Comparison of ENCODE assay signal across 9 cellular contexts in the genomic region with DNA sequence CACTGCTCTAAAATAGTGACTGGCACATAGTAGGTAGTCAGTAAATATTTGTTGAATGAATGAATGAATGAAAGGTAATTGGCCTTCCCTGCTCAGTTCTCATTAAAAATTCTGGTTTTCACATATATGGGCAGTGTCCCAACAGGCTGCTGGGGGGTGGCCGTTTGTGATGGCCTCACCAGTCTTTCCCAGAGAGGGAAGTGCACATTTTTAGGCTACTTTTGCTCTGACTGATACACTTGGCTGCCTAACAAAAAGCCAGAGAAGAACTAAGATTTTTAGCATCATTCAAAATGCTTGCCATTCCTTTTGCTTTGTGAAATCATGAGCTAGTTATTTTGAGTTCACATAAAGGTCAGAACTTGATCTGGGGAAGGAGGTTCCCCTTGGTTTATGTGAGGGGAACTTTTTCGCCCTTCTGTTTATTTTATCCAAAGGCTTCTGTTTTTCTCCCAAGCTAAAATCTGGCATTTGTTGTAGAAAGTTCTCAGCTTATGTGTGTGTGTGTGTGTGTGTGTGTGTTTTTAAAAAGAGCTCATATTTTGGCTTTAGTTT.
DNase-seq lines count a peak whose midpoint lies in the region; ATAC-seq, FAIRE-seq and TF ChIP-seq lines count a peak whose summit lies in the region.
"Had no signal": no experiment of that assay in that cellular context is flagged by ENCODE, and none has a peak within 500 bp of the region (broad histone marks: within the 10 kb centered on the region; RNA-seq: fewer than 3 reads in every experiment).

No MANE protein-coding gene starts in this region.

- no peaks in the 10 kb centered on the region for H3K36me3 Mint-ChIP-seq in nephron (ENCODE audit: low read depth)

- DNase-seq in AG08395 (ENCODE audit: low spot score) (peak; percentile 95), MV-4-11 (lab: John Stamatoyannopoulos, UW) (peak; percentile 44), endothelial cell of umbilical vein (ENCODE audit: low read depth, low spot score) (peak; percentile 57), NCI-H1092 treated with DMSO at 0.1 percent for 48 hours (lab: John Stamatoyannopoulos, UW) (no peak)
- DNase-seq in activated T-cell treated with anti-CD3 and anti-CD28 coated beads, Interleukin-2, amount 50 U/mL, for 48 hours, result no peak
- DNase-seq: stimulated activated CD4-positive, alpha-beta T cell treated with anti-CD3 and anti-CD28 coated beads, Interleukin-2, amount 100 ng/mL, for 24 hours had no signal

- H3K4me3 Mint-ChIP-seq in nephron, result peak overlapping the region; percentile 27 to 45 (median 40)

- H3K9me1 ChIP-seq in endothelial cell of umbilical vein (replicated peaks; ENCODE audit: control insufficient read depth, extremely low read depth, insufficient read depth, low read length), result no peaks in the 10 kb centered on the region

- no peak overlapping the region for H3K27ac ChIP-seq in endothelial cell of umbilical vein (ENCODE audit: insufficient read depth, low read depth, low read length)

- peak overlapping the region; percentile 5 for H3K9ac ChIP-seq in endothelial cell of umbilical vein (replicated peaks; ENCODE audit: extremely low read depth, insufficient read depth, low read length)

- no peak overlapping the region for H2AFZ ChIP-seq in endothelial cell of umbilical vein (ENCODE audit: low read depth, low read length)

- H3K27me3 Mint-ChIP-seq in nephron (ENCODE audit: low read depth), result no peaks in the 10 kb centered on the region

- no peaks in the 10 kb centered on the region for H3K79me2 ChIP-seq in endothelial cell of umbilical vein (ENCODE audit: control insufficient read depth, insufficient read depth, low read length)

- no TSS peak for BruUV-seq in endothelial cell of umbilical vein (replicated peaks; lab: Mats Ljungman, UMichigan)

- no peak overlapping the region for H3K4me3 ChIP-seq in endothelial cell of umbilical vein (replicated peaks in 1 of 3; ENCODE audit: insufficient read depth in 1 of 3, low read depth in 1 of 3, low read length in 3 of 3)

- POLR2A ChIA-PET in endothelial cell of umbilical vein (lab: Charles Lee), result interaction anchor here (0.7 kb wide), 2 partner anchors 19 to 143 kb away, joined by 3 read pairs; no protein-coding TSS in a partner anchor

- H4K20me1 ChIP-seq in endothelial cell of umbilical vein (replicated peaks; ENCODE audit: control insufficient read depth, extremely low read depth, insufficient read depth, low read length), result no peaks in the 10 kb centered on the region

- ATAC-seq in GM18909 (IDR thresholded peaks at IDR 0.05; ENCODE audit: poor library complexity, unreplicated experiment) (no peak), GM21515 (IDR thresholded peaks at IDR 0.05; ENCODE audit: unreplicated experiment) (no peak)

- peak overlapping the region; percentile 21 for H3K4me2 ChIP-seq in endothelial cell of umbilical vein (ENCODE audit: insufficient read depth, low read length)

- H3K4me1 ChIP-seq in endothelial cell of umbilical vein (ENCODE audit: control insufficient read depth, extremely low read depth, insufficient read depth, low read length), result peaks cover 22% of the 10 kb centered on the region

- TF ChIP-seq CTCF in endothelial cell of umbilical vein (IDR thresholded peaks at IDR 0.05; ENCODE audit: extremely low read depth in 1 of 2, insufficient read depth in 1 of 2, low read depth in 1 of 2, low read length in 2 of 2) (no peak), nephron (IDR thresholded peaks at IDR 0.05; ENCODE audit: unreplicated experiment in 3 of 3) (no peak)

- FAIRE-seq in endothelial cell of umbilical vein (lab: Jason Lieb, UNC), result peak; percentile 70

- H3K9me3 Mint-ChIP-seq in nephron, result no peaks in the 10 kb centered on the region

- CTCF ChIA-PET in endothelial cell of umbilical vein (lab: Charles Lee), result interaction anchor here (0.6 to 1.9 kb wide), 6 partner anchors 13 to 131 kb away, joined by 3 to 7 read pairs (median 3); no protein-coding TSS in a partner anchor

- dilution Hi-C loops in endothelial cell of umbilical vein (cut with MboI; ENCODE audit: extremely low pct_ligation_motif_present, low sequenced_read_pairs), result no loop called here

- peaks cover 22% of the 10 kb centered on the region for H3K4me1 Mint-ChIP-seq in nephron

- H3K27ac Mint-ChIP-seq in nephron, result peak overlapping the region; percentile 96 to 97 (median 97)

- no peaks in the 10 kb centered on the region for H3K9me3 ChIP-seq in endothelial cell of umbilical vein (replicated peaks; ENCODE audit: control insufficient read depth, insufficient read depth, low read length)

- H3K27me3 ChIP-seq in endothelial cell of umbilical vein (ENCODE audit: control insufficient read depth in 2 of 2, insufficient read depth in 2 of 2, low read length in 2 of 2), result no peaks in the 10 kb centered on the region

- intact Hi-C loops in endothelial cell of umbilical vein (cut with micrococcal nuclease), result loop anchor here (2.0 kb wide), 1 partner anchor 17 kb away; no protein-coding TSS in a partner anchor

- H3K36me3 ChIP-seq in endothelial cell of umbilical vein (ENCODE audit: control insufficient read depth in 2 of 2, extremely low read depth in 1 of 2, insufficient read depth in 2 of 2, low read length in 2 of 2), result no peaks in the 10 kb centered on the region

- no peak for TF ChIP-seq POLR2A in endothelial cell of umbilical vein (IDR thresholded peaks at IDR 0.05; ENCODE audit: low read depth, low read length)

TF ChIP-seq in endothelial cell of umbilical vein, 7 proteins besides CTCF, POLR2A, EP300 and RAD21:
- TF ChIP-seq JUN (IDR thresholded peaks at IDR 0.05; ENCODE audit: borderline replicate concordance, insufficient read depth, insufficient read length, low read depth) (no peak), POLR2AphosphoS5 (IDR thresholded peaks at IDR 0.05; ENCODE audit: insufficient read depth, low read depth, low read length) (no peak), GATA2 (IDR thresholded peaks at IDR 0.05; ENCODE audit: insufficient read depth, insufficient read length, low read depth, low read length) (no peak), EZH2 (IDR thresholded peaks at IDR 0.05; ENCODE audit: borderline replicate concordance, low read depth, low read length, severe bottlenecking) (no peak), MYC (IDR thresholded peaks at IDR 0.05; ENCODE audit: low read depth, low read length) (no peak)
- TF ChIP-seq, protein P1, sequence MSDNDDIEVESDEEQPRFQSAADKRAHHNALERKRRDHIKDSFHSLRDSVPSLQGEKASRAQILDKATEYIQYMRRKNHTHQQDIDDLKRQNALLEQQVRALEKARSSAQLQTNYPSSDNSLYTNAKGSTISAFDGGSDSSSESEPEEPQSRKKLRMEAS (IDR thresholded peaks at IDR 0.05; ENCODE audit: insufficient read depth, insufficient read length), result no peak

Comparison
In these comparisons a context has a peak if more than half of its experiments do, and no peak if none do; other contexts are left out.
1. DNase-seq: peak in AG08395 (single experiment), MV-4-11 (single experiment) and endothelial cell of umbilical vein (single experiment); none in NCI-H1092 treated with DMSO at 0.1 percent for 48 hours (single experiment) and activated T-cell treated with anti-CD3 and anti-CD28 coated beads, Interleukin-2, amount 50 U/mL, for 48 hours (0 of 2).